ENCODE assay signal across 1 cellular context in genomic region chr1:226001852-226002666, GRCh38.
A peak's percentile ranks its signal among the peaks of the same experiment; 100 is the strongest.
TF ChIP-seq lines count a peak whose summit lies in the region.

No MANE protein-coding gene starts in this region.

TF ChIP-seq in GM12878, 131 proteins besides CTCF, POLR2A, EP300 and RAD21 (continued from another document and continues in another):
- TF ChIP-seq BCL11A (IDR thresholded peaks at IDR 0.05; ENCODE audit: low read depth, low read length) (peak; percentile 65; the same call in 1 of the 2 replicates), BCL3 (IDR thresholded peaks at IDR 0.05; ENCODE audit: borderline replicate concordance, insufficient read depth, low read depth, low read length, poor library complexity, severe bottlenecking) (no peak), HDAC2 (IDR thresholded peaks at IDR 0.05) (no peak), PAX5 (IDR thresholded peaks at IDR 0.05; ENCODE audit: borderline replicate concordance, low read depth, low read length) (peak; percentile 35; the same call in 1 of the 2 replicates), ZNF592 (IDR thresholded peaks at IDR 0.05) (peak; percentile 78; the same call in 1 of the 2 replicates), LARP7 (IDR thresholded peaks at IDR 0.05) (peak; percentile 58; the same call in 1 of the 2 replicates), NFIC (IDR thresholded peaks at IDR 0.05; ENCODE audit: low read depth, low read length) (no peak; the same call in 1 of the 2 replicates), ZNF207 (IDR thresholded peaks at IDR 0.05; ENCODE audit: borderline replicate concordance) (no peak), FOXK2 (IDR thresholded peaks at IDR 0.05) (peak; percentile 38; the same call in 1 of the 2 replicates), USF1 (IDR thresholded peaks at IDR 0.05; ENCODE audit: borderline replicate concordance, extremely low read length, insufficient read depth, low read depth, low read length) (peak; percentile 59), ZNF217 (IDR thresholded peaks at IDR 0.05) (no peak), CHD2 (IDR thresholded peaks at IDR 0.05; ENCODE audit: borderline replicate concordance, low read depth, low read length) (peak; percentile 47; the same call in 1 of the 2 replicates), TARDBP (IDR thresholded peaks at IDR 0.05; ENCODE audit: borderline replicate concordance) (no peak), PBX3 (IDR thresholded peaks at IDR 0.05; ENCODE audit: insufficient replicate concordance, low read depth, low read length) (no peak), SREBF1 (IDR thresholded peaks at IDR 0.05; ENCODE audit: low read length) (no peak), POU2F2 (IDR thresholded peaks at IDR 0.05; ENCODE audit: borderline replicate concordance, low read depth, low read length) (peak; percentile 8; the same call in 1 of the 3 replicates), MLLT1 (IDR thresholded peaks at IDR 0.05) (no peak), SKIL (IDR thresholded peaks at IDR 0.05; ENCODE audit: low read depth, poor library complexity, severe bottlenecking) (no peak), STAT3 (IDR thresholded peaks at IDR 0.05; ENCODE audit: low read depth, low read length) (no peak), CEBPB (IDR thresholded peaks at IDR 0.05; ENCODE audit: borderline replicate concordance in 1 of 2, low read depth in 2 of 2, low read length in 2 of 2) (no peak), ZBTB4 (CRISPR knock-in tag; IDR thresholded peaks at IDR 0.05) (no peak), ATF2 (IDR thresholded peaks at IDR 0.05; ENCODE audit: low read length) (peak; percentile 44; the same call in 1 of the 2 replicates), HCFC1 (IDR thresholded peaks at IDR 0.05; ENCODE audit: low read length) (no peak), USF2 (IDR thresholded peaks at IDR 0.05; ENCODE audit: borderline replicate concordance, low read depth, low read length) (peak; percentile 13; the same call in 1 of the 2 replicates), HDAC6 (IDR thresholded peaks at IDR 0.05; ENCODE audit: unreplicated experiment) (no peak), SPI1 (IDR thresholded peaks at IDR 0.05; ENCODE audit: borderline replicate concordance, insufficient read depth, low read depth, low read length) (peak; percentile 94), RB1 (IDR thresholded peaks at IDR 0.05; ENCODE audit: borderline replicate concordance) (no peak), SIN3A (IDR thresholded peaks at IDR 0.05; ENCODE audit: low read depth, low read length) (no peak), ZZZ3 (IDR thresholded peaks at IDR 0.05; ENCODE audit: control insufficient read depth, insufficient read length, low read depth) (no peak), HDGF (IDR thresholded peaks at IDR 0.05) (no peak), E2F8 (IDR thresholded peaks at IDR 0.05; ENCODE audit: low read depth, partially characterized antibody) (no peak), BACH1 (IDR thresholded peaks at IDR 0.05; ENCODE audit: borderline replicate concordance) (peak; percentile 40; the same call in 1 of the 2 replicates), FOXM1 (IDR thresholded peaks at IDR 0.05; ENCODE audit: low read depth, low read length) (no peak), ATF7 (IDR thresholded peaks at IDR 0.05; ENCODE audit: low read depth) (peak; percentile 97), CREM (IDR thresholded peaks at IDR 0.05; ENCODE audit: low read depth) (peak; percentile 91), MYC (IDR thresholded peaks at IDR 0.05; ENCODE audit: insufficient read depth, insufficient read length, insufficient replicate concordance, low read length, severe bottlenecking) (no peak), TAF1 (IDR thresholded peaks at IDR 0.05; ENCODE audit: borderline replicate concordance, low read depth, low read length) (no peak), CREB1 (IDR thresholded peaks at IDR 0.05; ENCODE audit: low read depth) (peak; percentile 90), RFX5 (IDR thresholded peaks at IDR 0.05; ENCODE audit: low read depth, low read length) (peak; percentile 74), TCF12 (IDR thresholded peaks at IDR 0.05; ENCODE audit: low read depth, low read length) (no peak), NR2C2 (IDR thresholded peaks at IDR 0.05; ENCODE audit: borderline replicate concordance, control insufficient read depth, insufficient read length, low read depth) (no peak), YBX1 (IDR thresholded peaks at IDR 0.05) (no peak)
